ENCODE assay signal across 8 cellular contexts in genomic region chr13:46184277-46184699, GRCh38. TPM values are rescaled to one million over a fixed set of nuclear protein-coding genes. Genes with fewer than 3 reads are reported as not detected.
DNase-seq lines count a peak whose midpoint lies in the region; TF ChIP-seq lines count a peak whose summit lies in the region.

No MANE protein-coding gene starts in this region.

- peak; percentile 91 for TF ChIP-seq CTCF in GM12864 (IDR thresholded peaks at IDR 0.05; ENCODE audit: low read depth, low read length, missing control alignments)
- peak; percentile 99 for TF ChIP-seq CTCF in Loucy (conservative IDR thresholded peaks at IDR 0.05; ENCODE audit: low read length)
- TF ChIP-seq CTCF in dorsolateral prefrontal cortex (IDR thresholded peaks at IDR 0.05 in 54 of 56, conservative IDR thresholded peaks at IDR 0.05 in 2 of 56; ENCODE audit: low read depth in 1 of 56, partially characterized antibody in 56 of 56) = peak in 48 of 56 donors; percentile 8 to 58 (median 35)
- TF ChIP-seq CTCF in neutrophil (IDR thresholded peaks at IDR 0.05) = peak; percentile 86

- no peaks in the 10 kb centered on the region for H3K9me2 ChIP-seq in Loucy (replicated peaks; ENCODE audit: low read depth, low read length)

- H3K4me1 ChIP-seq in Loucy (ENCODE audit: insufficient read depth, low read length, poor library complexity, severe bottlenecking) = peaks cover 29% of the 10 kb centered on the region
- peaks cover 33 to 35% of the 10 kb centered on the region in 2 experiments for H3K4me1 ChIP-seq in neutrophil (ENCODE audit: control insufficient read depth in 1 of 2, insufficient read depth in 1 of 2, low read depth in 1 of 2, low read length in 1 of 2)

- peak overlapping the region; percentile 92 for H3K4me3 ChIP-seq in GM12864 (ENCODE audit: low read depth, low read length)
- peak overlapping the region; percentile 73 for H3K4me3 ChIP-seq in Loucy (ENCODE audit: low read length, poor library complexity, severe bottlenecking)
- peak overlapping the region in 1 of 59 donors; percentile 9 for H3K4me3 ChIP-seq in dorsolateral prefrontal cortex
- peak overlapping the region; percentile 24 to 85 for H3K4me3 ChIP-seq in neutrophil (ENCODE audit: low read depth in 1 of 2, low read length in 1 of 2)

- H3K27me3 ChIP-seq in Loucy (ENCODE audit: insufficient read depth, low read length, poor library complexity, severe bottlenecking) = no peaks in the 10 kb centered on the region
- no peaks in the 10 kb centered on the region for H3K27me3 ChIP-seq in dorsolateral prefrontal cortex
- no peaks in the 10 kb centered on the region for H3K27me3 ChIP-seq in neutrophil

- DNase-seq in GM12864 (ENCODE audit: low read depth) (peak; percentile 73), H4 (ENCODE audit: low spot score) (peak; percentile 35), dorsolateral prefrontal cortex (no peak), NCI-H1436 treated with DMSO at 0.1 percent for 48 hours (lab: John Stamatoyannopoulos, UW) (no peak), NCI-H1105 treated with DMSO at 0.1 percent for 48 hours (lab: John Stamatoyannopoulos, UW) (no peak)
- DNase-seq in activated CD4-positive, alpha-beta T cell treated with anti-CD3 and anti-CD28 coated beads for 24 hours (ENCODE audit: low read depth in 2 of 2) = peak; percentile 67 to 70

- H3K36me3 ChIP-seq in Loucy (ENCODE audit: insufficient read depth, low read length) = no peaks in the 10 kb centered on the region
- H3K36me3 ChIP-seq in neutrophil = no peaks in the 10 kb centered on the region

- H3K4me2 ChIP-seq in Loucy (ENCODE audit: low read depth, low read length, poor library complexity, severe bottlenecking) = peak overlapping the region; percentile 98

- H3K9me3 ChIP-seq in Loucy (ENCODE audit: insufficient read depth, low read depth, low read length) = no peaks in the 10 kb centered on the region
- no peaks in the 10 kb centered on the region for H3K9me3 ChIP-seq in neutrophil

- H3K9ac ChIP-seq in Loucy (ENCODE audit: low read depth, low read length, poor library complexity, severe bottlenecking) = peak overlapping the region; percentile 93

- peaks cover 43% of the 10 kb centered on the region for H3K79me2 ChIP-seq in Loucy (ENCODE audit: insufficient read depth, low read length)

- H4K20me1 ChIP-seq in Loucy (ENCODE audit: insufficient read depth, low read length, poor library complexity, severe bottlenecking) = peaks cover 21% of the 10 kb centered on the region

- intact Hi-C loops in dorsolateral prefrontal cortex (cut with DNase I) = no loop called here

- peak overlapping the region; percentile 89 for H2AFZ ChIP-seq in Loucy (ENCODE audit: low read length)

- H3K27ac ChIP-seq in dorsolateral prefrontal cortex (no peak overlapping the region), neutrophil (peak overlapping the region; percentile 97)

- H3F3A ChIP-seq in Loucy (ENCODE audit: low read depth) = peaks cover 6% of the 10 kb centered on the region; the same call in 1 of the 2 replicates

RNA-seq across cellular contexts. Expression of gene LCP1, which starts 2.3 kb away (rescaled TPM):
- total RNA-seq in H4 (2014; rRNA removed; shearing (Covaris generic)) = 66.6 and 77.8 TPM in 2 replicates
- 10 to 100 TPM in 71 of 120 experiments, 1 to 10 TPM in 49; 2.5 to 60.2 (median 11.3) TPM for total RNA-seq in dorsolateral prefrontal cortex

RNA-seq across cellular contexts. Expression of gene LRRC63, which starts 27.4 kb away (rescaled TPM):
- 0.10 TPM in 1 of 2 replicates, not detected in the other for total RNA-seq in H4 (2014; rRNA removed; shearing (Covaris generic))
- total RNA-seq in dorsolateral prefrontal cortex = 10 to 100 TPM in 2 of 120 experiments, 1 to 10 TPM in 101, under 1 TPM in 17; 0.32 to 11.2 (median 2.6) TPM

Comparison
In these comparisons a context has a peak if more than half of its experiments do, and no peak if none do; other contexts are left out.
1. DNase-seq: peak in GM12864 (single experiment), H4 (single experiment) and activated CD4-positive, alpha-beta T cell treated with anti-CD3 and anti-CD28 coated beads for 24 hours (2 of 2); none in dorsolateral prefrontal cortex (0 of 10), NCI-H1436 treated with DMSO at 0.1 percent for 48 hours (single experiment) and NCI-H1105 treated with DMSO at 0.1 percent for 48 hours (single experiment).
2. CTCF ChIP-seq: peak in every context shown above with its lines; median percentile 99 in Loucy; 91 in GM12864; 86 in neutrophil; 35 in dorsolateral prefrontal cortex.